Comparison of ENCODE assay signal across 9 cellular contexts in genomic region chr4:153488719-153489384, GRCh38. TPM values are rescaled to one million over a fixed set of nuclear protein-coding genes. Genes with fewer than 3 reads are reported as not detected.
DNase-seq lines count a peak whose midpoint lies in the region; ATAC-seq, FAIRE-seq and TF ChIP-seq lines count a peak whose summit lies in the region.
"Had no signal": no experiment of that assay in that cellular context is flagged by ENCODE, and none has a peak within 500 bp of the region (broad histone marks: within the 10 kb centered on the region; RNA-seq: fewer than 3 reads in every experiment).

No MANE protein-coding gene starts in this region.

- no peaks in the 10 kb centered on the region for H3K27me3 Mint-ChIP-seq in brain

- H3K9ac ChIP-seq in KMS-11 = peak overlapping the region; percentile 41; the same call in 1 of the 2 replicates

- H3K4me1 ChIP-seq in KMS-11 (ENCODE audit: low read depth, poor library complexity, severe bottlenecking) (peaks cover 38% of the 10 kb centered on the region), mucosa of descending colon (ENCODE audit: low read depth) (peaks cover 6% of the 10 kb centered on the region)

- H3K36me3 ChIP-seq in KMS-11 (ENCODE audit: insufficient read depth) (no peaks in the 10 kb centered on the region), mucosa of descending colon (ENCODE audit: low read depth) (no peaks in the 10 kb centered on the region)

- H3K27ac ChIP-seq in KMS-11 = peak overlapping the region; percentile 52

- no peaks in the 10 kb centered on the region for H3K27me3 ChIP-seq in KMS-11 (ENCODE audit: insufficient read depth, low read depth)

- H3K36me3 Mint-ChIP-seq in brain = peaks cover 11% of the 10 kb centered on the region

- peak overlapping the region; percentile 63 to 94 (median 88) for H3K27ac Mint-ChIP-seq in brain

- FAIRE-seq in RCC 7860 (lab: Jason Lieb, UNC) = no peak
- FAIRE-seq: islet of Langerhans had no signal

- H3K9me3 ChIP-seq in mucosa of descending colon = no peaks in the 10 kb centered on the region

- ATAC-seq in GM21576 (IDR thresholded peaks at IDR 0.05; ENCODE audit: unreplicated experiment) = peak; percentile 28
- ATAC-seq in mucosa of descending colon = peak; percentile 38

- H3K9me3 Mint-ChIP-seq in brain = peaks cover 0 to 3% (median 0%) of the 10 kb centered on the region in 5 experiments

- H4K20me1 ChIP-seq in KMS-11 (ENCODE audit: insufficient read depth) = no peaks in the 10 kb centered on the region

- peaks cover 76% of the 10 kb centered on the region for H3K4me1 Mint-ChIP-seq in brain

- intact Hi-C loops in mucosa of descending colon (cut with DNase I, micrococcal nuclease) = no loop called here

- H2AFZ ChIP-seq in KMS-11 (ENCODE audit: low read depth) = peak overlapping the region; percentile 39; the same call in 1 of the 2 replicates

- no peak overlapping the region for H3K4me3 ChIP-seq in KMS-11 (IDR thresholded peaks at IDR 0.05; ENCODE audit: insufficient read depth, low read depth, low read length)
- H3K4me3 ChIP-seq in mucosa of descending colon = no peak overlapping the region

- H3K4me3 Mint-ChIP-seq in brain = peak overlapping the region in 4 of 5 experiments; percentile 36 to 73 (median 52)

- TF ChIP-seq CTCF in GM12872 (IDR thresholded peaks at IDR 0.05; ENCODE audit: insufficient read depth, low read depth, low read length) (0 out of 3 replicates have a peak, but pooled peaks have one; percentile 4), KMS-11 (conservative IDR thresholded peaks at IDR 0.05; ENCODE audit: low read depth, low read length) (no peak), brain (conservative IDR thresholded peaks at IDR 0.05) (no peak), mucosa of descending colon (IDR thresholded peaks at IDR 0.05) (no peak)

- no peak for DNase-seq in mucosa of descending colon
- DNase-seq in RCC 7860 (ENCODE audit: low spot score) = no peak
- no peak for DNase-seq in HCEC 1CT
- DNase-seq in kidney tubule cell (ENCODE audit: low spot score) = no peak

- H3K79me2 ChIP-seq in KMS-11 (ENCODE audit: insufficient read depth, low read depth) = 0 out of 2 replicates have a peak, but pooled peaks cover 5% of the 10 kb centered on the region

- peak overlapping the region; percentile 64 for H3K4me2 ChIP-seq in KMS-11

RNA-seq across cellular contexts. Expression of gene TMEM131L, which starts 22.7 kb away (rescaled TPM):
- 3.7 TPM for polyA plus RNA-seq in brain (ENCODE audit: insufficient read depth, low read depth, low replicate concordance)
- total RNA-seq in mucosa of descending colon = 1 to 10 TPM; 5.9 to 9.8 (median 6.7) TPM
